9 cellular contexts compared by ENCODE assay signal in genomic region chr20:13995841-13996240, GRCh38. TPM values are rescaled to one million over a fixed set of nuclear protein-coding genes. Genes with fewer than 3 reads are reported as not detected.
DNase-seq lines count a peak whose midpoint lies in the region; ATAC-seq, FAIRE-seq and TF ChIP-seq lines count a peak whose summit lies in the region.
"Had no signal": no experiment of that assay in that cellular context is flagged by ENCODE, and none has a peak within 500 bp of the region (broad histone marks: within the 10 kb centered on the region; RNA-seq: fewer than 3 reads in every experiment).

No MANE protein-coding gene starts in this region.

- POLR2A ChIA-PET in H1 (lab: Charles Lee; ENCODE audit: partially characterized antibody) = interaction anchor here (1.1 kb wide), 1 partner anchor 9 kb away, joined by 3 read pairs; no protein-coding TSS in a partner anchor

- H3K56ac ChIP-seq in H1 (replicated peaks; ENCODE audit: insufficient read length, low read depth, low read length) = no peak overlapping the region

- CTCF ChIA-PET in H1 (lab: Charles Lee; ENCODE audit: partially characterized antibody) = interaction anchor here (1.2 to 1.7 kb wide), 4 partner anchors 20 to 178 kb away, joined by 3 to 4 read pairs (median 4); no protein-coding TSS in a partner anchor

- peaks cover 0 to 11% (median 6%) of the 10 kb centered on the region in 4 experiments; a peak in 5 of 7 replicates for H3K27me3 ChIP-seq in H1 (replicated peaks in 1 of 4; ENCODE audit: control insufficient read depth in 3 of 4, extremely low read depth in 1 of 4, insufficient read depth in 3 of 4, low read length in 3 of 4)

- peaks cover 27% of the 10 kb centered on the region for H3K9me3 Mint-ChIP-seq in mesothelial cell of epicardium

- H3K4me3 Mint-ChIP-seq in mesothelial cell of epicardium = peak overlapping the region; percentile 89

- H2AFZ ChIP-seq in H1 (ENCODE audit: low read length) = no peak overlapping the region

- peak in 1 of 2 experiments; percentile 29; a peak in 1 of 4 replicates for TF ChIP-seq RAD21 in H1 (IDR thresholded peaks at IDR 0.05 in 1 of 2, conservative IDR thresholded peaks at IDR 0.05 in 1 of 2; ENCODE audit: low read depth in 2 of 2, low read length in 2 of 2)

- no peaks in the 10 kb centered on the region for H3K79me2 ChIP-seq in H1 (ENCODE audit: control insufficient read depth in 1 of 2, insufficient read depth in 2 of 2, low read length in 2 of 2)

- no peak overlapping the region for H3K27ac ChIP-seq in H1 (ENCODE audit: low read depth, low read length)

- no peak for FAIRE-seq in H1 (lab: Jason Lieb, UNC)

- no peak overlapping the region for H3K23ac ChIP-seq in H1 (ENCODE audit: insufficient read length)

- peaks cover 28% of the 10 kb centered on the region for H3K27me3 Mint-ChIP-seq in mesothelial cell of epicardium (ENCODE audit: low read depth)

- H3K36me3 ChIP-seq in H1 (ENCODE audit: control insufficient read depth in 2 of 4, insufficient read depth in 4 of 4, low read length in 3 of 4) = no peaks in the 10 kb centered on the region

- peak overlapping the region; percentile 58 to 77 (median 61) for H3K4me3 ChIP-seq in H1 (ENCODE audit: extremely low read depth in 1 of 4, insufficient read depth in 2 of 4, low read depth in 3 of 4, low read length in 4 of 4)

- peaks cover 8% of the 10 kb centered on the region for H3K4me1 Mint-ChIP-seq in mesothelial cell of epicardium

- H3K9me3 ChIP-seq in H1 (ENCODE audit: insufficient read depth in 2 of 2, low read depth in 1 of 2, low read length in 1 of 2) = peaks cover 0 to 3% of the 10 kb centered on the region in 2 experiments; a peak in 1 of 4 replicates

- TF ChIP-seq CTCF in H1 (IDR thresholded peaks at IDR 0.05; ENCODE audit: control extremely low read depth in 1 of 3, insufficient read depth in 1 of 3, low read depth in 1 of 3, low read length in 3 of 3) (no peak), mesothelial cell of epicardium (IDR thresholded peaks at IDR 0.05; ENCODE audit: unreplicated experiment) (no peak)

- H3K27ac Mint-ChIP-seq in mesothelial cell of epicardium = no peak overlapping the region

- H3K79me1 ChIP-seq in H1 (ENCODE audit: low read depth, low read length) = no peaks in the 10 kb centered on the region

- peak overlapping the region; percentile 70 to 85 for H3K4me2 ChIP-seq in H1 (ENCODE audit: insufficient read depth in 1 of 2, low read depth in 2 of 2, low read length in 2 of 2)

- H2BK15ac ChIP-seq in H1 (ENCODE audit: low read length) = no peak overlapping the region

- H3K18ac ChIP-seq in H1 (ENCODE audit: extremely low read depth, low read length) = no peak overlapping the region

- no peak overlapping the region for H4K5ac ChIP-seq in H1 (ENCODE audit: insufficient read length, low read depth, low read length)

- no peak overlapping the region for H2BK20ac ChIP-seq in H1 (ENCODE audit: low read length)

- H4K8ac ChIP-seq in H1 (ENCODE audit: extremely low read depth, insufficient read depth, low read length) = no peak overlapping the region

- H2AK5ac ChIP-seq in H1 (ENCODE audit: low read depth, low read length) = no peak overlapping the region

- no peak overlapping the region for H3K14ac ChIP-seq in H1 (ENCODE audit: insufficient read length)

- peaks cover 6% of the 10 kb centered on the region for H3K36me3 Mint-ChIP-seq in mesothelial cell of epicardium

- H3K4ac ChIP-seq in H1 (replicated peaks; ENCODE audit: insufficient read length, low read depth, low read length) = no peak overlapping the region

- no peak overlapping the region for H2BK12ac ChIP-seq in H1 (ENCODE audit: low read depth, low read length)

- H3K23me2 ChIP-seq in H1 (ENCODE audit: low read depth, low read length) = peaks cover 10% of the 10 kb centered on the region; the same call in 1 of the 2 replicates

- H2BK5ac ChIP-seq in H1 (ENCODE audit: low read depth, low read length) = no peak overlapping the region

- no peak for TF ChIP-seq EP300 in H1 (IDR thresholded peaks at IDR 0.05; ENCODE audit: borderline replicate concordance in 1 of 2, low read depth in 2 of 2, low read length in 2 of 2)

- DNase-seq in DMS153 (lab: John Stamatoyannopoulos, UW) (peak; percentile 25), DMS153 treated with DMSO at 0.1 percent for 48 hours (lab: John Stamatoyannopoulos, UW; ENCODE audit: unreplicated experiment) (no peak), NCI-H748 treated with DMSO at 0.1 percent for 48 hours (lab: John Stamatoyannopoulos, UW) (peak; percentile 47), H1 (ENCODE audit: low read depth in 1 of 2, low spot score in 2 of 2) (peak in 1 of 2 experiments; percentile 75), mesothelial cell of epicardium (ENCODE audit: low spot score in 2 of 2, unreplicated experiment in 2 of 2) (peak; percentile 24 to 57), ureter (ENCODE audit: low spot score) (peak; percentile 42)

- no peaks in the 10 kb centered on the region for H4K20me1 ChIP-seq in H1 (replicated peaks in 1 of 2; ENCODE audit: control insufficient read depth in 1 of 2, insufficient read depth in 2 of 2, low read length in 2 of 2)

- no peak overlapping the region for H3K9ac ChIP-seq in H1 (replicated peaks in 1 of 4; ENCODE audit: extremely low read depth in 1 of 4, low read depth in 3 of 4, low read length in 3 of 4)

- TF ChIP-seq POLR2A in H1 (IDR thresholded peaks at IDR 0.05; ENCODE audit: control extremely low read depth in 1 of 2, low read depth in 2 of 2, low read length in 2 of 2) = no peak

- WGBS in H1 (ENCODE audit: extremely low coverage in 1 of 2, insufficient coverage in 1 of 2, insufficient read length in 1 of 2, insufficient replicate concordance in 2 of 2, low coverage in 1 of 2, low lambda C conversion rate in 2 of 2, missing lambda C conversion rate in 1 of 2), 2 experiments = 0% methylated on average over 9 of the region's 52 CpGs; no CpG with 5 or more reads in 1 of the 2 experiments

- ATAC-seq in HG03108 (IDR thresholded peaks at IDR 0.05; ENCODE audit: unreplicated experiment) (no peak), GM18517 (IDR thresholded peaks at IDR 0.05; ENCODE audit: unreplicated experiment) (no peak)

- no peak overlapping the region for H2BK120ac ChIP-seq in H1 (replicated peaks; ENCODE audit: low read depth, low read length)

- no peak overlapping the region for H4K91ac ChIP-seq in H1 (replicated peaks; ENCODE audit: insufficient read length, low read length)

- peaks cover 0 to under 1% (median under 1%) of the 10 kb centered on the region in 4 experiments; a peak in 2 of 7 replicates for H3K4me1 ChIP-seq in H1 (replicated peaks in 1 of 4; ENCODE audit: control insufficient read depth in 3 of 4, insufficient read depth in 4 of 4, low read length in 3 of 4)

TF ChIP-seq in H1, 55 proteins besides CTCF, POLR2A, EP300 and RAD21 (continues in another document):
- TF ChIP-seq NRF1 (IDR thresholded peaks at IDR 0.05; ENCODE audit: low read depth, low read length) (0 out of 2 replicates have a peak, but pooled peaks have one; percentile 11), SUZ12 (IDR thresholded peaks at IDR 0.05; ENCODE audit: low read length) (peak; percentile 52; the same call in 1 of the 2 replicates), KDM4A (IDR thresholded peaks at IDR 0.05; ENCODE audit: low read depth, low read length, severe bottlenecking) (peak; percentile 78), KDM5A (IDR thresholded peaks at IDR 0.05; ENCODE audit: low read length) (no peak), SP4 (IDR thresholded peaks at IDR 0.05; ENCODE audit: low read length) (no peak), E2F6 (IDR thresholded peaks at IDR 0.05) (peak; percentile 29; the same call in 1 of the 2 replicates), CBX5 (IDR thresholded peaks at IDR 0.05; ENCODE audit: low read depth, low read length) (no peak), ATF3 (IDR thresholded peaks at IDR 0.05; ENCODE audit: insufficient read depth, low read depth, low read length) (no peak), RBBP5 (IDR thresholded peaks at IDR 0.05; ENCODE audit: borderline replicate concordance, low read depth, low read length) (0 out of 2 replicates have a peak, but pooled peaks have one; percentile 56), SIX5 (IDR thresholded peaks at IDR 0.05; ENCODE audit: low read depth, low read length) (no peak), MAX (IDR thresholded peaks at IDR 0.05) (peak; percentile 83)

RNA-seq across cellular contexts. Expression of gene MACROD2, which starts 0.5 kb away (rescaled TPM):
- total RNA-seq in H1 (2021; fragmentation: NEBNext Ultra II Directional; extraction: Animal tissue kit (Norgen Biotek cat#: 25700)) = 2.9 and 3.9 TPM in 2 replicates
- 0.70 and 1.8 TPM in 2 replicates for polyA plus RNA-seq in H1 (2011; rRNA removed)
- polyA plus RNA-seq in H1 (2011; cell fraction: cytosol; rRNA removed) = 1.1 TPM
- 4.4 TPM for polyA plus RNA-seq in H1 (2011; cell fraction: nucleus; rRNA removed)
- polyA plus RNA-seq in H1 (2012, experiment 1 of 2) = 1.5 to 2.4 TPM (median 1.6 TPM) in 4 replicates
- polyA plus RNA-seq in H1 (2012, experiment 2 of 2) = not detected
- 1.4 TPM for polyA plus RNA-seq in H1 (2013, experiment 1 of 2)
- 1.2 TPM for polyA plus RNA-seq in H1 (2013, experiment 2 of 2)
- 3.0 and 10.0 TPM in 2 replicates for polyA minus RNA-seq in H1 (2011; rRNA and poly(A)+ RNA removed)
- 0.66 TPM for polyA minus RNA-seq in H1 (2011; cell fraction: cytosol; rRNA and poly(A)+ RNA removed)
- 38.1 TPM for polyA minus RNA-seq in H1 (2011; cell fraction: nucleus; rRNA and poly(A)+ RNA removed)
- 10.0 to 11.8 TPM (median 11.2 TPM) in 3 replicates for total RNA-seq in mesothelial cell of epicardium
- total RNA-seq in ureter = 17.1 TPM

RNA-seq across cellular contexts. Expression of gene SEL1L2, which starts 5.4 kb away (rescaled TPM):
- total RNA-seq in H1 (2021; fragmentation: NEBNext Ultra II Directional; extraction: Animal tissue kit (Norgen Biotek cat#: 25700)) = not detected in 2 replicates
- not detected in 2 replicates for polyA plus RNA-seq in H1 (2011; rRNA removed)
- polyA plus RNA-seq in H1 (2011; cell fraction: cytosol; rRNA removed) = not detected
- not detected for polyA plus RNA-seq in H1 (2011; cell fraction: nucleus; rRNA removed)
- not detected in 4 replicates for polyA plus RNA-seq in H1 (2012, experiment 1 of 2)
- not detected for polyA plus RNA-seq in H1 (2012, experiment 2 of 2)
- not detected for polyA plus RNA-seq in H1 (2013, experiment 1 of 2)
- polyA plus RNA-seq in H1 (2013, experiment 2 of 2) = not detected
- polyA minus RNA-seq in H1 (2011; rRNA and poly(A)+ RNA removed) = not detected in 2 replicates
- polyA minus RNA-seq in H1 (2011; cell fraction: cytosol; rRNA and poly(A)+ RNA removed) = not detected
- polyA minus RNA-seq in H1 (2011; cell fraction: nucleus; rRNA and poly(A)+ RNA removed) = not detected
- total RNA-seq in mesothelial cell of epicardium (not detected in 3 replicates), ureter (0.52 TPM)
- polyA plus RNA-seq: AG04450 had no signal
